ENCODE assay signal across 16 cellular contexts in the genomic region with DNA sequence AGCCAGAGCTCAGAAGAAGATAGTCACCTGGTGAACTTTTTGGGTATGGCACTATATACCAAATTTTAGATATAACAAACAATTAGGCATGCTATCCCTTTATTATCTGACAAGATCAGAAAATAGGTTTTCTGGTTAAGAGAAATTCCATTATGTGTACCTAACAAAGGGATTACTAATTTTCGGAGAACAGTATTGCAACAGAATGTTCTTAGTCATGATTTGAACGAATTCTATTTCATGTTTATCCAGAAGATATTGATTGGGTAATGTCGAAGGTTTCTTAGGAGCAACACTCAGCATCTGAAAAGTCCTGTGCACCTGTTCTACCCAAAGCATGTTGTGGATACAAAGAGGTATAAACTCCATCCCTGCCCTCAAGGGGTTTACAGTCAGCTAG. TPM values are rescaled to one million over a fixed set of nuclear protein-coding genes. Genes with fewer than 3 reads are reported as not detected.
DNase-seq lines count a peak whose midpoint lies in the region; ATAC-seq, FAIRE-seq and TF ChIP-seq lines count a peak whose summit lies in the region.
"Had no signal": no experiment of that assay in that cellular context is flagged by ENCODE, and none has a peak within 500 bp of the region (broad histone marks: within the 10 kb centered on the region; RNA-seq: fewer than 3 reads in every experiment).

No MANE protein-coding gene starts in this region.

- no peak overlapping the region for H3K4me3 Mint-ChIP-seq in activated T-helper 2 cell treated with anti-CD3 and anti-CD28 coated beads, Interferon-gamma antibody, Interleukin-2, Interleukin-4, amounts not matched to agents 10 μg/mL and 5 μg/mL and 100 μg/mL, durations not matched to agents 14 hours and 24 hours and 36 hours (ENCODE audit: low read depth)
- H3K4me3 Mint-ChIP-seq: CD8-positive, alpha-beta T cell; neural crest cell; stimulated activated memory B cell treated with anti-CD40 and anti-IgM and Interleukin-4, amounts not matched to agents 10 μg/mL and 1 μg/mL and 100 μg/mL, for 72 hours had no signal

- H3K4me3 ChIP-seq in mammary epithelial cell (replicated peaks in 1 of 3; ENCODE audit: insufficient read depth in 1 of 3, low read depth in 2 of 3, low read length in 3 of 3) (no peak overlapping the region), lung (no peak overlapping the region), thoracic aorta (no peak overlapping the region), small intestine (ENCODE audit: low read depth in 1 of 2, low read length in 2 of 2) (no peak overlapping the region)

- peaks cover 26% of the 10 kb centered on the region for H3K36me3 Mint-ChIP-seq in activated T-helper 2 cell treated with anti-CD3 and anti-CD28 coated beads, Interferon-gamma antibody, Interleukin-2, Interleukin-4, amounts not matched to agents 10 μg/mL and 5 μg/mL and 100 μg/mL, durations not matched to agents 14 hours and 24 hours and 36 hours (ENCODE audit: low read depth)

- FAIRE-seq in small intestine (lab: Jason Lieb, UNC), result no peak

- BruUV-seq in mammary epithelial cell (replicated peaks; lab: Mats Ljungman, UMichigan), result no TSS peak

- H3K36me3 ChIP-seq in mammary epithelial cell (ENCODE audit: insufficient read depth, low read length) (no peaks in the 10 kb centered on the region), lung (ENCODE audit: control insufficient read depth in 2 of 2, insufficient read depth in 2 of 2, low read length in 2 of 2) (no peaks in the 10 kb centered on the region), thoracic aorta (no peaks in the 10 kb centered on the region), small intestine (ENCODE audit: control insufficient read depth in 2 of 2, insufficient read depth in 2 of 2, low read length in 2 of 2) (no peaks in the 10 kb centered on the region)

- H3K9me3 ChIP-seq in mammary epithelial cell (replicated peaks; ENCODE audit: insufficient read depth, low read length), result no peaks in the 10 kb centered on the region
- H3K9me3 ChIP-seq in lung (ENCODE audit: control insufficient read depth in 2 of 2, insufficient read depth in 1 of 2, low read length in 1 of 2), result no peaks in the 10 kb centered on the region
- no peaks in the 10 kb centered on the region for H3K9me3 ChIP-seq in thoracic aorta
- no peaks in the 10 kb centered on the region for H3K9me3 ChIP-seq in small intestine (ENCODE audit: control insufficient read depth, low read depth)

- no peak overlapping the region for H3K27ac Mint-ChIP-seq in activated T-helper 2 cell treated with anti-CD3 and anti-CD28 coated beads, Interferon-gamma antibody, Interleukin-2, Interleukin-4, amounts not matched to agents 10 μg/mL and 5 μg/mL and 100 μg/mL, durations not matched to agents 14 hours and 24 hours and 36 hours
- H3K27ac Mint-ChIP-seq: CD8-positive, alpha-beta T cell had no signal

- H4K20me1 ChIP-seq in mammary epithelial cell (ENCODE audit: insufficient read depth, low read length), result peaks cover 3% of the 10 kb centered on the region

- H3K27me3 ChIP-seq in mammary epithelial cell (ENCODE audit: insufficient read depth, low read length) (no peaks in the 10 kb centered on the region), lung (ENCODE audit: control insufficient read depth, insufficient read depth) (no peaks in the 10 kb centered on the region), thoracic aorta (replicated peaks; ENCODE audit: insufficient read depth) (no peaks in the 10 kb centered on the region), small intestine (ENCODE audit: control insufficient read depth in 2 of 2, insufficient read depth in 2 of 2, low read length in 2 of 2) (no peaks in the 10 kb centered on the region)

- H3K9ac ChIP-seq in mammary epithelial cell (ENCODE audit: insufficient read depth, low read length), result no peak overlapping the region

- ATAC-seq in lung (ENCODE audit: insufficient read depth, low FRiP score), result no peak
- no peak for ATAC-seq in thoracic aorta (ENCODE audit: insufficient number of reproducible peaks, low FRiP score, low read depth)
- ATAC-seq in HG03045 (IDR thresholded peaks at IDR 0.05; ENCODE audit: unreplicated experiment), result no peak
- ATAC-seq: CD8-positive, alpha-beta T cell; stimulated activated memory B cell treated with anti-CD40 and anti-IgM and Interleukin-4, amounts not matched to agents 10 μg/mL and 1 μg/mL and 100 μg/mL, for 72 hours had no signal

- H3K4me1 ChIP-seq in mammary epithelial cell (ENCODE audit: insufficient read depth, low read length), result peaks cover 69% of the 10 kb centered on the region
- H3K4me1 ChIP-seq in lung (ENCODE audit: control insufficient read depth in 2 of 2, insufficient read depth in 2 of 2, low read length in 2 of 2), result peaks cover 46 to 49% of the 10 kb centered on the region in 2 donors
- peaks cover 85 to 96% of the 10 kb centered on the region in 2 donors for H3K4me1 ChIP-seq in thoracic aorta (ENCODE audit: control insufficient read depth in 1 of 2, low read depth in 2 of 2)
- H3K4me1 ChIP-seq in small intestine (ENCODE audit: control insufficient read depth in 2 of 2, insufficient read depth in 1 of 2, low read depth in 1 of 2, low read length in 1 of 2), result peaks cover 0 to 15% of the 10 kb centered on the region in 2 donors

- H2AFZ ChIP-seq in mammary epithelial cell (ENCODE audit: low read depth, low read length), result no peak overlapping the region

- H3K27ac ChIP-seq in mammary epithelial cell (ENCODE audit: insufficient read depth, low read depth, low read length), result no peak overlapping the region
- peak overlapping the region; percentile 77 to 78 for H3K27ac ChIP-seq in lung (ENCODE audit: low read depth in 1 of 2, low read length in 1 of 2)
- peak overlapping the region; percentile 95 to 96 for H3K27ac ChIP-seq in thoracic aorta
- peak overlapping the region in 1 of 2 donors; percentile 90 for H3K27ac ChIP-seq in small intestine (ENCODE audit: low read depth in 1 of 2, low read length in 1 of 2)

- in situ Hi-C loops in mammary epithelial cell (cut with MboI; ENCODE audit: low sequenced_read_pairs in 2 of 2), result no loop called here

- TF ChIP-seq CTCF in mammary epithelial cell (conservative IDR thresholded peaks at IDR 0.05 in 1 of 2, IDR thresholded peaks at IDR 0.05 in 1 of 2; ENCODE audit: extremely low read depth in 1 of 2, insufficient read depth in 1 of 2, low read depth in 1 of 2, low read length in 2 of 2) (peak in 1 of 2 donors; percentile 14), lung (IDR thresholded peaks at IDR 0.05; ENCODE audit: control extremely low read depth, extremely low read depth) (no peak), thoracic aorta (IDR thresholded peaks at IDR 0.05) (no peak)

- H3K79me2 ChIP-seq in mammary epithelial cell (ENCODE audit: insufficient read depth, low read length), result peaks cover 15% of the 10 kb centered on the region

- DNase-seq in LHCN-M2 (ENCODE audit: low read depth) (peak; percentile 73), mammary epithelial cell (peak; percentile 83), lung (ENCODE audit: low spot score) (no peak), thoracic aorta (ENCODE audit: low spot score) (no peak), small intestine (no peak)
- no peak for DNase-seq in activated T-helper 2 cell treated with anti-CD3 and anti-CD28 coated beads, Interferon-gamma antibody, Interleukin-2, Interleukin-4, amounts not matched to agents 10 μg/mL and 5 μg/mL and 100 μg/mL, durations not matched to agents 14 hours and 24 hours and 36 hours (ENCODE audit: low spot score)
- no peak for DNase-seq in activated CD8-positive, alpha-beta memory T cell treated with anti-CD3 and anti-CD28 coated beads, Interleukin-2, amount 50 U/mL, for 48 hours
- DNase-seq: activated CD4-positive, alpha-beta T cell treated with anti-CD3 and anti-CD28 coated beads for 1 hour; activated T-cell treated with anti-CD3 and anti-CD28 coated beads, Interleukin-2, amount 50 U/mL, for 48 hours; CD8-positive, alpha-beta T cell; immature natural killer cell; stimulated activated CD4-positive, alpha-beta T cell treated with anti-CD3 and anti-CD28 coated beads, Interleukin-1b, Interleukin-23, amount 100 ng/mL, for 48 hours had no signal

- CTCF ChIA-PET in mammary epithelial cell (lab: Charles Lee; ENCODE audit: low non-redundant PET), result no interaction called here

- no peaks in the 10 kb centered on the region for H3K9me3 Mint-ChIP-seq in activated T-helper 2 cell treated with anti-CD3 and anti-CD28 coated beads, Interferon-gamma antibody, Interleukin-2, Interleukin-4, amounts not matched to agents 10 μg/mL and 5 μg/mL and 100 μg/mL, durations not matched to agents 14 hours and 24 hours and 36 hours
- H3K9me3 Mint-ChIP-seq: CD8-positive, alpha-beta T cell; immature natural killer cell; neural crest cell; stimulated activated memory B cell treated with anti-CD40 and anti-IgM and Interleukin-4, amounts not matched to agents 10 μg/mL and 1 μg/mL and 100 μg/mL, for 72 hours had no signal

- no peaks in the 10 kb centered on the region for H3K27me3 Mint-ChIP-seq in activated T-helper 2 cell treated with anti-CD3 and anti-CD28 coated beads, Interferon-gamma antibody, Interleukin-2, Interleukin-4, amounts not matched to agents 10 μg/mL and 5 μg/mL and 100 μg/mL, durations not matched to agents 14 hours and 24 hours and 36 hours (ENCODE audit: low read depth)
- H3K27me3 Mint-ChIP-seq: stimulated activated memory B cell treated with anti-CD40 and anti-IgM and Interleukin-4, amounts not matched to agents 10 μg/mL and 1 μg/mL and 100 μg/mL, for 72 hours had no signal

- intact Hi-C loops in mammary epithelial cell (cut with micrococcal nuclease), result loop anchor here (1.0 to 5.0 kb wide), 3 partner anchors 27 to 38 kb away; a partner anchor contains a TSS
- intact Hi-C loops in activated T-helper 2 cell treated with anti-CD3 and anti-CD28 coated beads, Interferon-gamma antibody, Interleukin-2, Interleukin-4, amounts not matched to agents 10 μg/mL and 5 μg/mL and 100 μg/mL, durations not matched to agents 14 hours and 24 hours and 36 hours (cut with micrococcal nuclease), result no loop called here

- 7% methylated on average over 3 of the region's 3 CpGs for WGBS in mammary epithelial cell (ENCODE audit: low coverage, missing lambda C conversion rate)
- 61 to 64% methylated on average over 3 of the region's 3 CpGs for WGBS in lung, 2 donors
- 83 to 87% (median 86%) methylated on average over 3 of the region's 3 CpGs for WGBS in small intestine, 3 donors

- dilution Hi-C loops in mammary epithelial cell (cut with HindIII; ENCODE audit: low sequenced_read_pairs), result no loop called here

- H3K4me1 Mint-ChIP-seq in activated T-helper 2 cell treated with anti-CD3 and anti-CD28 coated beads, Interferon-gamma antibody, Interleukin-2, Interleukin-4, amounts not matched to agents 10 μg/mL and 5 μg/mL and 100 μg/mL, durations not matched to agents 14 hours and 24 hours and 36 hours (ENCODE audit: low read depth), result peaks cover 15% of the 10 kb centered on the region

- no peak overlapping the region for H3K4me2 ChIP-seq in mammary epithelial cell (ENCODE audit: insufficient read depth, low read depth, low read length)

RNA-seq across cellular contexts. Expression of a gene that starts 36.5 kb away (rescaled TPM):
- total RNA-seq in LHCN-M2 (2014; rRNA removed) (34.4 and 56.8 TPM in 2 replicates), mammary epithelial cell (10 to 100 TPM; 18.4 to 48.2 TPM), lung (10 to 100 TPM; 42.7 to 47.6 TPM), thoracic aorta (100 to 1,000 TPM; 123 to 268 TPM)
- polyA plus RNA-seq in LHCN-M2 (2012), result 44.9 TPM
- polyA plus RNA-seq in mammary epithelial cell (20.7 TPM), lung (10 to 100 TPM; 19.1 to 52.3 TPM), small intestine (10 to 100 TPM; 15.2 to 29.9 (median 16.8) TPM)
- polyA minus RNA-seq in mammary epithelial cell, result 24.7 TPM
- total RNA-seq in activated T-helper 2 cell treated with anti-CD3 and anti-CD28 coated beads, Interferon-gamma antibody, Interleukin-2, Interleukin-4, amounts not matched to agents 10 μg/mL and 5 μg/mL and 100 μg/mL, durations not matched to agents 14 hours and 24 hours and 36 hours, result 18.0 and 19.9 TPM in 2 replicates

RNA-seq across cellular contexts. Expression of a gene that starts 57.0 kb away (rescaled TPM):
- not detected in 2 replicates for total RNA-seq in LHCN-M2 (2014; rRNA removed)
- polyA plus RNA-seq in LHCN-M2 (2012), result not detected
- not detected for total RNA-seq in mammary epithelial cell
- polyA plus RNA-seq in mammary epithelial cell, result not detected
- not detected for polyA minus RNA-seq in mammary epithelial cell
- total RNA-seq in lung, result 1 to 10 TPM; 2.1 to 3.7 TPM
- polyA plus RNA-seq in lung, result 1 to 10 TPM in 1 of 2 donors, under 1 TPM in 1; 0.39 to 1.2 TPM
- 1 to 10 TPM in 1 of 2 donors, under 1 TPM in 1; 0.41 to 1.3 TPM for total RNA-seq in thoracic aorta
- total RNA-seq in activated T-helper 2 cell treated with anti-CD3 and anti-CD28 coated beads, Interferon-gamma antibody, Interleukin-2, Interleukin-4, amounts not matched to agents 10 μg/mL and 5 μg/mL and 100 μg/mL, durations not matched to agents 14 hours and 24 hours and 36 hours, result not detected in 2 replicates
- 10 to 100 TPM in 1 of 3 donors, 1 to 10 TPM in 1, under 1 TPM in 1; 0.10 to 13.4 (median 3.0) TPM for polyA plus RNA-seq in small intestine
- total RNA-seq: CD8-positive, alpha-beta T cell; endothelial cell of umbilical vein; neural crest cell had no signal
- polyA plus RNA-seq: endothelial cell of umbilical vein had no signal

Comparison
In these comparisons a context has a peak if more than half of its experiments do, and no peak if none do; other contexts are left out.
1. DNase-seq: peak in LHCN-M2 (single experiment) and mammary epithelial cell (single experiment); none in lung (single experiment), thoracic aorta (single experiment), activated T-helper 2 cell treated with anti-CD3 and anti-CD28 coated beads, Interferon-gamma antibody, Interleukin-2, Interleukin-4, amounts not matched to agents 10 μg/mL and 5 μg/mL and 100 μg/mL, durations not matched to agents 14 hours and 24 hours and 36 hours (single experiment), activated CD8-positive, alpha-beta memory T cell treated with anti-CD3 and anti-CD28 coated beads, Interleukin-2, amount 50 U/mL, for 48 hours (single experiment) and small intestine (single experiment).